ENCODE assay signal across 9 cellular contexts in genomic region chr9:134738869-134739659, GRCh38.
DNase-seq lines count a peak whose midpoint lies in the region; ATAC-seq and TF ChIP-seq lines count a peak whose summit lies in the region.
"Had no signal": no experiment of that assay in that cellular context is flagged by ENCODE, and none has a peak within 500 bp of the region (broad histone marks: within the 10 kb centered on the region; RNA-seq: fewer than 3 reads in every experiment).

No MANE protein-coding gene starts in this region.

- H3K27me3 Mint-ChIP-seq in T-cell = peaks cover 0 to 6% of the 10 kb centered on the region in 2 donors

- intact Hi-C loops in breast epithelium (cut with DNase I; ENCODE audit: low total_unique reads) = loop anchor here (1.0 to 10.0 kb wide), 2 partner anchors 34 to 284 kb away; no protein-coding TSS in a partner anchor

- H3K4me3 ChIP-seq in breast epithelium = no peak overlapping the region
- H3K4me3 ChIP-seq: SK-N-MC had no signal

- CTCF ChIA-PET in T-cell (lab: Charles Lee) = interaction anchor here (1.0 kb wide), 2 partner anchors 289 kb away, joined by 4 read pairs; no protein-coding TSS in a partner anchor

- no peaks in the 10 kb centered on the region for H3K9me3 ChIP-seq in breast epithelium

- H3K27me3 ChIP-seq in breast epithelium = no peaks in the 10 kb centered on the region

- H3K9me3 Mint-ChIP-seq in T-cell = no peaks in the 10 kb centered on the region

- no peak overlapping the region for H3K4me3 Mint-ChIP-seq in T-cell

- DNase-seq in COR-L47 (lab: John Stamatoyannopoulos, UW) (peak; percentile 49), HT1080 (ENCODE audit: low read depth) (peak; percentile 61), T-cell (peak in 22 of 34 experiments; percentile 2 to 38 (median 17)), breast epithelium (ENCODE audit: low spot score in 2 of 2) (peak; percentile 46 to 82), kidney glomerular epithelial cell (lab: John Stamatoyannopoulos, UW) (peak; percentile 36), dedifferentiated amniotic fluid mesenchymal stem cell (ENCODE audit: extremely low spot score) (no peak)
- peak; percentile 31 for DNase-seq in stimulated activated CD4-positive, alpha-beta T cell treated with anti-CD3 and anti-CD28 coated beads, Interleukin-4, amount 100 ng/mL, for 24 hours

- no peak for TF ChIP-seq POLR2A in breast epithelium (IDR thresholded peaks at IDR 0.05)

- ATAC-seq in T-cell (replicated peaks in 1 of 4) (peak in 1 of 4 experiments; percentile 43), GM21515 (IDR thresholded peaks at IDR 0.05; ENCODE audit: unreplicated experiment) (no peak)

- H3K36me3 Mint-ChIP-seq in T-cell = no peaks in the 10 kb centered on the region

- TF ChIP-seq CTCF in breast epithelium (IDR thresholded peaks at IDR 0.05) = peak; percentile 83 to 93 (median 88)

- no peaks in the 10 kb centered on the region for H3K4me1 ChIP-seq in breast epithelium

- POLR2A ChIA-PET in T-cell (lab: Charles Lee) = no interaction called here

- no peaks in the 10 kb centered on the region for H3K36me3 ChIP-seq in breast epithelium

- H3K4me1 Mint-ChIP-seq in T-cell = no peaks in the 10 kb centered on the region

- H3K27ac ChIP-seq in breast epithelium = no peak overlapping the region
- H3K27ac ChIP-seq: SK-N-MC had no signal

- H3K27ac Mint-ChIP-seq in T-cell = no peak overlapping the region
